ENCODE assay signal across 8 cellular contexts in genomic region chr17:67431210-67432015, GRCh38. TPM values are rescaled to one million over a fixed set of nuclear protein-coding genes. Genes with fewer than 3 reads are reported as not detected.
DNase-seq lines count a peak whose midpoint lies in the region; ATAC-seq and TF ChIP-seq lines count a peak whose summit lies in the region.

No MANE protein-coding gene starts in this region.

- H3K4me3 Mint-ChIP-seq in central memory CD8-positive, alpha-beta T cell = no peak overlapping the region
- no peak overlapping the region for H3K4me3 Mint-ChIP-seq in osteocyte (ENCODE audit: unreplicated experiment)

- H3K36me3 Mint-ChIP-seq in central memory CD8-positive, alpha-beta T cell (ENCODE audit: insufficient read depth) = peaks cover 27% of the 10 kb centered on the region
- H3K36me3 Mint-ChIP-seq in osteocyte (ENCODE audit: unreplicated experiment) = no peaks in the 10 kb centered on the region

- peaks cover 53% of the 10 kb centered on the region for H3K4me1 Mint-ChIP-seq in central memory CD8-positive, alpha-beta T cell
- H3K4me1 Mint-ChIP-seq in osteocyte (ENCODE audit: unreplicated experiment) = peaks cover 7% of the 10 kb centered on the region

- peak; percentile 55 for DNase-seq in GM10266 (ENCODE audit: extremely low spot score)
- peak; percentile 93 for DNase-seq in NOMO-1 treated with DMSO at 0.1 percent for 48 hours (lab: John Stamatoyannopoulos, UW; ENCODE audit: unreplicated experiment)
- DNase-seq in central memory CD8-positive, alpha-beta T cell (ENCODE audit: low spot score in 2 of 2) = no peak
- DNase-seq in osteocyte (ENCODE audit: extremely low spot score, unreplicated experiment) = no peak
- DNase-seq in NCI-H2107 (lab: John Stamatoyannopoulos, UW) = no peak
- no peak for DNase-seq in NCI-H2029 (lab: John Stamatoyannopoulos, UW)
- DNase-seq in NCI-H748 treated with DMSO at 0.1 percent for 48 hours (lab: John Stamatoyannopoulos, UW) = no peak

- ATAC-seq in central memory CD8-positive, alpha-beta T cell (replicated peaks; ENCODE audit: extremely low read depth, poor library complexity, severe bottlenecking) = no peak
- no peak for ATAC-seq in HG03460 (IDR thresholded peaks at IDR 0.05; ENCODE audit: unreplicated experiment)

- no peaks in the 10 kb centered on the region for H3K27me3 Mint-ChIP-seq in central memory CD8-positive, alpha-beta T cell
- H3K27me3 Mint-ChIP-seq in osteocyte (ENCODE audit: unreplicated experiment) = no peaks in the 10 kb centered on the region

- TF ChIP-seq CTCF in GM10266 (IDR thresholded peaks at IDR 0.05; ENCODE audit: control insufficient read depth, insufficient read depth, low read depth, missing control alignments) (no peak), osteocyte (IDR thresholded peaks at IDR 0.05) (no peak)

- peak overlapping the region; percentile 96 for H3K27ac Mint-ChIP-seq in central memory CD8-positive, alpha-beta T cell (ENCODE audit: low read depth)
- H3K27ac Mint-ChIP-seq in osteocyte (ENCODE audit: unreplicated experiment) = peak overlapping the region; percentile 45

- H3K9me3 Mint-ChIP-seq in central memory CD8-positive, alpha-beta T cell = no peaks in the 10 kb centered on the region
- no peaks in the 10 kb centered on the region for H3K9me3 Mint-ChIP-seq in osteocyte (ENCODE audit: unreplicated experiment)

RNA-seq across cellular contexts. Expression of gene PITPNC1, which starts 54.3 kb away (rescaled TPM):
- total RNA-seq in osteocyte = 17.9 and 18.0 TPM in 2 replicates

Comparison
In these comparisons a context has a peak if more than half of its experiments do, and no peak if none do; other contexts are left out.
1. DNase-seq: peak in GM10266 (single experiment) and NOMO-1 treated with DMSO at 0.1 percent for 48 hours (single experiment); none in central memory CD8-positive, alpha-beta T cell (0 of 2), osteocyte (single experiment), NCI-H2107 (single experiment), NCI-H2029 (single experiment) and NCI-H748 treated with DMSO at 0.1 percent for 48 hours (single experiment).